In genomic region chr20:19560876-19561480, GRCh38 we compare ENCODE assay signal across 15 cellular contexts.
"Had no signal": no experiment of that assay in that cellular context is flagged by ENCODE, and none has a peak within 500 bp of the region (broad histone marks: within the 10 kb centered on the region; RNA-seq: fewer than 3 reads in every experiment).

No MANE protein-coding gene starts in this region.

- H3K27ac ChIP-seq: psoas muscle, sigmoid colon, VCaP had no signal

- DNase-seq: activated CD4-positive, alpha-beta memory T cell treated with anti-CD3 and anti-CD28 coated beads, Interleukin-2, amount 10 ng/mL, durations not matched to agents 7 days and 5 days; activated naive CD8-positive, alpha-beta T cell treated with anti-CD3 and anti-CD28 coated beads, Interleukin-2, amount 10 ng/mL, durations not matched to agents 7 days and 5 days; aorta; hippocampal formation; left colon; mucosa of descending colon; naive thymus-derived CD8-positive, alpha-beta T cell; nucleus accumbens; psoas muscle; sigmoid colon; stimulated activated CD4-positive, alpha-beta T cell treated with anti-CD3 and anti-CD28 coated beads, Interleukin-12 subunit alpha, Interleukin-12 subunit beta, amount 100 ng/mL, for 4 hours; stimulated activated naive CD4-positive, alpha-beta T cell treated with Interleukin-2 at 50 U/mL for 16 hours; T-helper 1 cell had no signal

- H3K9me3 ChIP-seq: mucosa of descending colon, psoas muscle, sigmoid colon had no signal

- H3K4me3 ChIP-seq: mucosa of descending colon, psoas muscle, sigmoid colon had no signal

- H3K9me3 Mint-ChIP-seq: activated CD4-positive, alpha-beta memory T cell treated with anti-CD3 and anti-CD28 coated beads, Interleukin-2, amount 10 ng/mL, durations not matched to agents 7 days and 5 days; activated naive CD8-positive, alpha-beta T cell treated with anti-CD3 and anti-CD28 coated beads, Interleukin-2, amount 10 ng/mL, durations not matched to agents 7 days and 5 days; naive thymus-derived CD8-positive, alpha-beta T cell; type B pancreatic cell had no signal

- H3K36me3 ChIP-seq: sigmoid colon had no signal

- H3K27me3 Mint-ChIP-seq: activated CD4-positive, alpha-beta memory T cell treated with anti-CD3 and anti-CD28 coated beads, Interleukin-2, amount 10 ng/mL, durations not matched to agents 7 days and 5 days; activated naive CD8-positive, alpha-beta T cell treated with anti-CD3 and anti-CD28 coated beads, Interleukin-2, amount 10 ng/mL, durations not matched to agents 7 days and 5 days; type B pancreatic cell had no signal

- H3K27ac Mint-ChIP-seq: activated CD4-positive, alpha-beta memory T cell treated with anti-CD3 and anti-CD28 coated beads, Interleukin-2, amount 10 ng/mL, durations not matched to agents 7 days and 5 days; activated naive CD8-positive, alpha-beta T cell treated with anti-CD3 and anti-CD28 coated beads, Interleukin-2, amount 10 ng/mL, durations not matched to agents 7 days and 5 days; naive thymus-derived CD8-positive, alpha-beta T cell; type B pancreatic cell had no signal

- H3K4me3 Mint-ChIP-seq: activated CD4-positive, alpha-beta memory T cell treated with anti-CD3 and anti-CD28 coated beads, Interleukin-2, amount 10 ng/mL, durations not matched to agents 7 days and 5 days; activated naive CD8-positive, alpha-beta T cell treated with anti-CD3 and anti-CD28 coated beads, Interleukin-2, amount 10 ng/mL, durations not matched to agents 7 days and 5 days; naive thymus-derived CD8-positive, alpha-beta T cell; type B pancreatic cell had no signal

- H3K27me3 ChIP-seq: sigmoid colon had no signal

- H3K4me1 ChIP-seq: psoas muscle had no signal

- H3K4me1 Mint-ChIP-seq: activated CD4-positive, alpha-beta memory T cell treated with anti-CD3 and anti-CD28 coated beads, Interleukin-2, amount 10 ng/mL, durations not matched to agents 7 days and 5 days; naive thymus-derived CD8-positive, alpha-beta T cell had no signal

- ATAC-seq: left colon; mucosa of descending colon; naive thymus-derived CD8-positive, alpha-beta T cell; psoas muscle had no signal

- H3K36me3 Mint-ChIP-seq: activated naive CD8-positive, alpha-beta T cell treated with anti-CD3 and anti-CD28 coated beads, Interleukin-2, amount 10 ng/mL, durations not matched to agents 7 days and 5 days; naive thymus-derived CD8-positive, alpha-beta T cell; type B pancreatic cell had no signal
